ENCODE assay signal across 8 cellular contexts in the genomic region with DNA sequence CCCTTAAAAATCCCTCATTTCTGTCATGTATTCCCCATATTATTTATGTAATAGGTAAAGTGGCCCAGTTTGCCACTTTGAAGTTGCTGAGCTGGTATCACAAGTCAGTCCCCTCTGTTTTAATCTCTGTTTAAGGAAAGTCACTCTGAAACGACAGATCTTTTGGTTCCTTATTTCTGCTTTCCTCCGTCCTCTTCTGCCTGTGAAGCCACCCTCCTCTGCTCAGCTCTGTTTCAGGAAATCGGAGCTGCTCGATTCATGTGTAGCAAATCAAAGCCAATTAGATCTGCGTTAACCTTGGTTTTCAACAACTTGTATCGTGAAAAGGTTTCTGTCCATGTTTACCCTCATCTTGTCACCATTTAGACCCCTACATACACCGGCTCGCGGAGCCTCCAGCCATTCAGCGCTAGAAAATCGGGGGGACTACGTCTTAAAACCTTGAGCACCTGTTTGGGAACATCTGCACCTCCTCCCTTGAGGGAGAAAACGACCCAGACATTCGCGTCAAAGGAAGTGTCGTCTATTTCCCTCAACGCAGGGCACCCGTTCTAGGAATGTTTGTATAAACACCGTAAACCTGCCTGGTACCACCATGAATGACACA. TPM values are rescaled to one million over a fixed set of nuclear protein-coding genes. Genes with fewer than 3 reads are reported as not detected.
DNase-seq lines count a peak whose midpoint lies in the region; ATAC-seq and TF ChIP-seq lines count a peak whose summit lies in the region.

No MANE protein-coding gene starts in this region.

- WGBS in body of pancreas, 2 donors = 0 to 1% methylated on average over 19 of the region's 19 CpGs

- H3K27ac ChIP-seq in body of pancreas = peak overlapping the region; percentile 78 to 95 (median 90)
- peak overlapping the region; percentile 92 for H3K27ac ChIP-seq in substantia nigra (ENCODE audit: low read depth, low read length, poor library complexity, severe bottlenecking)

- H3K36me3 ChIP-seq in body of pancreas (replicated peaks in 1 of 2; ENCODE audit: insufficient read depth in 1 of 2, low read depth in 2 of 2) = no peaks in the 10 kb centered on the region
- H3K36me3 ChIP-seq in kidney epithelial cell (ENCODE audit: control insufficient read depth, insufficient read depth, low read length) = no peaks in the 10 kb centered on the region

- intact Hi-C loops in body of pancreas (cut with DNase I) = no loop called here

- H3K27me3 ChIP-seq in body of pancreas (no peaks in the 10 kb centered on the region), kidney epithelial cell (ENCODE audit: control insufficient read depth, insufficient read depth, low read length) (no peaks in the 10 kb centered on the region)

- peak overlapping the region; percentile 53 to 75 for H3K4me3 ChIP-seq in body of pancreas
- peak overlapping the region; percentile 97 for H3K4me3 ChIP-seq in kidney epithelial cell (ENCODE audit: low read depth, low read length)

- TF ChIP-seq CTCF in body of pancreas (IDR thresholded peaks at IDR 0.05) (no peak), kidney epithelial cell (IDR thresholded peaks at IDR 0.05; ENCODE audit: insufficient read depth, low read length, poor library complexity, severe bottlenecking) (no peak)

- peak; percentile 7 for DNase-seq in stimulated activated CD8-positive, alpha-beta memory T cell treated with anti-CD3 and anti-CD28 coated beads, Interleukin-12 subunit alpha, Interleukin-12 subunit beta, amount 100 ng/mL, for 1 hour (ENCODE audit: low read depth)
- no peak for DNase-seq in stimulated activated CD8-positive, alpha-beta memory T cell treated with anti-CD3 and anti-CD28 coated beads, Interleukin-4, amount 100 ng/mL, for 48 hours
- DNase-seq in NCI-H345 treated with DMSO at 0.1 percent for 48 hours (lab: John Stamatoyannopoulos, UW; ENCODE audit: unreplicated experiment) (peak; percentile 77), body of pancreas (peak in 2 of 4 donors; percentile 11 to 14), kidney epithelial cell (ENCODE audit: low read depth) (no peak), substantia nigra (lab: John Stamatoyannopoulos, UW) (peak in 17 of 49 donors; percentile 2 to 57 (median 34))
- DNase-seq in central memory CD4-positive, alpha-beta T cell = no peak

- no peaks in the 10 kb centered on the region for H3K9me3 ChIP-seq in body of pancreas

- TF ChIP-seq POLR2A in body of pancreas (IDR thresholded peaks at IDR 0.05) = no peak

- ATAC-seq in HG02938 (IDR thresholded peaks at IDR 0.05; ENCODE audit: unreplicated experiment) (peak; percentile 30), body of pancreas (peak; percentile 16)

- peaks cover 14% of the 10 kb centered on the region for H3K4me1 ChIP-seq in body of pancreas

RNA-seq across cellular contexts. Expression of a gene that starts 0.6 kb away (rescaled TPM):
- 10 to 100 TPM in 1 of 2 donors, 1 to 10 TPM in 1; 9.2 to 22.1 TPM for total RNA-seq in body of pancreas
- total RNA-seq in kidney epithelial cell = 34.5 and 39.7 TPM in 2 replicates

Comparison
In these comparisons a context has a peak if more than half of its experiments do, and no peak if none do; other contexts are left out.
1. DNase-seq: peak in stimulated activated CD8-positive, alpha-beta memory T cell treated with anti-CD3 and anti-CD28 coated beads, Interleukin-12 subunit alpha, Interleukin-12 subunit beta, amount 100 ng/mL, for 1 hour (single experiment) and NCI-H345 treated with DMSO at 0.1 percent for 48 hours (single experiment); none in stimulated activated CD8-positive, alpha-beta memory T cell treated with anti-CD3 and anti-CD28 coated beads, Interleukin-4, amount 100 ng/mL, for 48 hours (single experiment), kidney epithelial cell (single experiment) and central memory CD4-positive, alpha-beta T cell (single experiment).